21 cellular contexts compared by ENCODE assay signal in genomic region chr16:84471316-84471715, GRCh38.
"Had no signal": no experiment of that assay in that cellular context is flagged by ENCODE, and none has a peak within 500 bp of the region (broad histone marks: within the 10 kb centered on the region; RNA-seq: fewer than 3 reads in every experiment).

No MANE protein-coding gene starts in this region.

- DNase-seq: activated CD4-positive, alpha-beta T cell treated with anti-CD3 and anti-CD28 coated beads for 36 hours; activated CD4-positive, CD25-positive, alpha-beta regulatory T cell; activated gamma-delta T cell; activated naive CD4-positive, alpha-beta T cell treated with anti-CD3 and anti-CD28 coated beads, Interleukin-2, amount 10 ng/mL, durations not matched to agents 7 days and 5 days; activated naive CD8-positive, alpha-beta T cell treated with anti-CD3 and anti-CD28 coated beads, Interleukin-2, amount 50 U/mL, for 24 hours; amygdala; caudate nucleus; endodermal cell; foreskin fibroblast; stimulated activated CD4-positive, alpha-beta T cell treated with anti-CD3 and anti-CD28 coated beads, Interleukin-12 subunit alpha, Interleukin-12 subunit beta, amount 100 ng/mL, for 4 hours; stimulated activated CD4-positive, alpha-beta T cell treated with anti-CD3 and anti-CD28 coated beads, Interleukin-4, amount 100 ng/mL, for 1 hour; T-helper 1 cell; thyroid gland had no signal

- H3K9me3 ChIP-seq: right lobe of liver, thyroid gland had no signal

- ATAC-seq: activated CD4-positive, alpha-beta T cell treated with anti-CD3 and anti-CD28 coated beads for 36 hours; activated naive CD8-positive, alpha-beta T cell treated with anti-CD3 and anti-CD28 coated beads, Interleukin-2, amount 50 U/mL, for 24 hours; esophagus mucosa; heart left ventricle; naive thymus-derived CD8-positive, alpha-beta T cell; right lobe of liver; stimulated activated effector memory CD8-positive, alpha-beta T cell treated with anti-CD3 and anti-CD28 coated beads, Interleukin-12 subunit alpha, Interleukin-12 subunit beta, amount 100 ng/mL, for 72 hours had no signal

- H3K27ac Mint-ChIP-seq: activated CD4-positive, alpha-beta T cell treated with anti-CD3 and anti-CD28 coated beads for 36 hours; activated naive CD8-positive, alpha-beta T cell treated with anti-CD3 and anti-CD28 coated beads, Interleukin-2, amount 50 U/mL, for 24 hours; dendritic cell treated with granulocyte-macrophage colony-stimulating factor and Interleukin-4, amounts not matched to agents 40 ng/mL and 50 ng/mL, for 4 days; endodermal cell; stimulated activated effector memory CD8-positive, alpha-beta T cell treated with anti-CD3 and anti-CD28 coated beads, Interleukin-12 subunit alpha, Interleukin-12 subunit beta, amount 100 ng/mL, for 72 hours; stimulated activated naive CD8-positive, alpha-beta T cell treated with anti-CD3 and anti-CD28 coated beads, Interleukin-15, Interleukin-2, amounts not matched to agents 100 ng/mL and 50 ng/mL, for 24 hours; T-helper 2 cell treated with Interferon-gamma antibody and Interleukin-4, amounts not matched to agents 5 μg/mL and 100 μg/mL, for 36 hours had no signal

- H3K27ac ChIP-seq: heart left ventricle, right lobe of liver, thyroid gland had no signal

- H3K4me1 ChIP-seq: heart left ventricle, right lobe of liver, thyroid gland had no signal

- H3K4me3 Mint-ChIP-seq: activated CD4-positive, alpha-beta T cell treated with anti-CD3 and anti-CD28 coated beads for 36 hours; activated naive CD4-positive, alpha-beta T cell treated with anti-CD3 and anti-CD28 coated beads, Interleukin-2, amount 10 ng/mL, durations not matched to agents 7 days and 5 days; activated naive CD8-positive, alpha-beta T cell treated with anti-CD3 and anti-CD28 coated beads, Interleukin-2, amount 50 U/mL, for 24 hours; dendritic cell treated with granulocyte-macrophage colony-stimulating factor and Interleukin-4, amounts not matched to agents 40 ng/mL and 50 ng/mL, for 4 days; endodermal cell; naive thymus-derived CD8-positive, alpha-beta T cell; stimulated activated effector memory CD8-positive, alpha-beta T cell treated with anti-CD3 and anti-CD28 coated beads, Interleukin-12 subunit alpha, Interleukin-12 subunit beta, amount 100 ng/mL, for 72 hours; stimulated activated naive CD8-positive, alpha-beta T cell treated with anti-CD3 and anti-CD28 coated beads, Interleukin-15, Interleukin-2, amounts not matched to agents 100 ng/mL and 50 ng/mL, for 24 hours; T-helper 2 cell treated with Interferon-gamma antibody and Interleukin-4, amounts not matched to agents 5 μg/mL and 100 μg/mL, for 36 hours had no signal

- H3K4me1 Mint-ChIP-seq: activated CD4-positive, alpha-beta T cell treated with anti-CD3 and anti-CD28 coated beads for 36 hours; activated naive CD8-positive, alpha-beta T cell treated with anti-CD3 and anti-CD28 coated beads, Interleukin-2, amount 50 U/mL, for 24 hours; endodermal cell had no signal

- H3K36me3 ChIP-seq: right lobe of liver, thyroid gland had no signal

- H3K4me3 ChIP-seq: heart left ventricle, right lobe of liver, thyroid gland had no signal

- H3K27me3 Mint-ChIP-seq: activated CD4-positive, alpha-beta T cell treated with anti-CD3 and anti-CD28 coated beads for 36 hours; activated naive CD4-positive, alpha-beta T cell treated with anti-CD3 and anti-CD28 coated beads, Interleukin-2, amount 10 ng/mL, durations not matched to agents 7 days and 5 days; activated naive CD8-positive, alpha-beta T cell treated with anti-CD3 and anti-CD28 coated beads, Interleukin-2, amount 50 U/mL, for 24 hours; dendritic cell treated with granulocyte-macrophage colony-stimulating factor and Interleukin-4, amounts not matched to agents 40 ng/mL and 50 ng/mL, for 4 days; naive thymus-derived CD8-positive, alpha-beta T cell; stimulated activated naive CD8-positive, alpha-beta T cell treated with anti-CD3 and anti-CD28 coated beads, Interleukin-15, Interleukin-2, amounts not matched to agents 100 ng/mL and 50 ng/mL, for 24 hours had no signal
